In the genomic region with DNA sequence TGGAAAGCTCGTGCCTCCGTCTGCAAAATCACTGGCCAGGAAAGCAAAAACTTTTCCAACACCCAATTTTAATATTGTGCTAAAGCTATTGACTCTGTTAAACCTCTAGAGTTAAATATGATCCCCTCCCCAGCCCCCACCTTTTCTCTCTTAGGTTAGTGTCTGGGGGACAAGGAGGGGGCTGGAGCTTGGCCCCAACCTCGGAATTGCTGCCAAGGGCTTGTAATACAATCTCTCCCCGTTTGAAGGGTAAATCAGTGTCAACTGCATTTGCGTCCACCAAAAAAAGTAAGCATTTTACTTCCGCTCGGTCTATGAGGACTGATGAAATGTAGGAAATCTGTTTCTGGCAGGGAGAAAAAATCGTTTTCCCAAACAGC, we compare ENCODE assay signal across 1 cellular context.
TF ChIP-seq lines count a peak whose summit lies in the region.

A gene (plus strand): TSS at position 292 of the 380 bp plus-strand sequence. CDS start 8,259 bp downstream, outside the sequence.

TF ChIP-seq in HepG2, 621 proteins besides CTCF, POLR2A, EP300 and RAD21 (continued from another document):
- 0 out of 2 replicates have a peak, but pooled peaks have one; percentile 6 for TF ChIP-seq NFYB (CRISPR knock-in tag; IDR thresholded peaks at IDR 0.05)
- 0 out of 2 replicates have a peak, but pooled peaks have one; percentile 42 for TF ChIP-seq KDM5A (IDR thresholded peaks at IDR 0.05; ENCODE audit: borderline replicate concordance, low read length)
- no peak for TF ChIP-seq HNRNPH1 (optimal IDR thresholded peaks at IDR 0.05; ENCODE audit: low read depth, low read length)
- TF ChIP-seq HMG20B (CRISPR knock-in tag; conservative IDR thresholded peaks at IDR 0.05) = no peak
- TF ChIP-seq, protein P1, sequence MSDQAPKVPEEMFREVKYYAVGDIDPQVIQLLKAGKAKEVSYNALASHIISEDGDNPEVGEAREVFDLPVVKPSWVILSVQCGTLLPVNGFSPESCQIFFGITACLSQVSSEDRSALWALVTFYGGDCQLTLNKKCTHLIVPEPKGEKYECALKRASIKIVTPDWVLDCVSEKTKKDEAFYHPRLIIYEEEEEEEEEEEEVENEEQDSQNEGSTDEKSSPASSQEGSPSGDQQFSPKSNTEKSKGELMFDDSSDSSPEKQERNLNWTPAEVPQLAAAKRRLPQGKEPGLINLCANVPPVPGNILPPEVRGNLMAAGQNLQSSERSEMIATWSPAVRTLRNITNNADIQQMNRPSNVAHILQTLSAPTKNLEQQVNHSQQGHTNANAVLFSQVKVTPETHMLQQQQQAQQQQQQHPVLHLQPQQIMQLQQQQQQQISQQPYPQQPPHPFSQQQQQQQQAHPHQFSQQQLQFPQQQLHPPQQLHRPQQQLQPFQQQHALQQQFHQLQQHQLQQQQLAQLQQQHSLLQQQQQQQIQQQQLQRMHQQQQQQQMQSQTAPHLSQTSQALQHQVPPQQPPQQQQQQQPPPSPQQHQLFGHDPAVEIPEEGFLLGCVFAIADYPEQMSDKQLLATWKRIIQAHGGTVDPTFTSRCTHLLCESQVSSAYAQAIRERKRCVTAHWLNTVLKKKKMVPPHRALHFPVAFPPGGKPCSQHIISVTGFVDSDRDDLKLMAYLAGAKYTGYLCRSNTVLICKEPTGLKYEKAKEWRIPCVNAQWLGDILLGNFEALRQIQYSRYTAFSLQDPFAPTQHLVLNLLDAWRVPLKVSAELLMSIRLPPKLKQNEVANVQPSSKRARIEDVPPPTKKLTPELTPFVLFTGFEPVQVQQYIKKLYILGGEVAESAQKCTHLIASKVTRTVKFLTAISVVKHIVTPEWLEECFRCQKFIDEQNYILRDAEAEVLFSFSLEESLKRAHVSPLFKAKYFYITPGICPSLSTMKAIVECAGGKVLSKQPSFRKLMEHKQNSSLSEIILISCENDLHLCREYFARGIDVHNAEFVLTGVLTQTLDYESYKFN (CRISPR knock-in tag; conservative IDR thresholded peaks at IDR 0.05) = no peak
- TF ChIP-seq SP1 (IDR thresholded peaks at IDR 0.05) = no peak
- no peak for TF ChIP-seq SP1 (CRISPR knock-in tag; IDR thresholded peaks at IDR 0.05)
- TF ChIP-seq ZNF510 (CRISPR knock-in tag; IDR thresholded peaks at IDR 0.05; ENCODE audit: low read depth) = no peak
- TF ChIP-seq SIX1 (CRISPR knock-in tag; IDR thresholded peaks at IDR 0.05; ENCODE audit: borderline replicate concordance) = peak; percentile 67; the same call in 1 of the 2 replicates
- peak; percentile 64; the same call in 1 of the 2 replicates for TF ChIP-seq PHF21A (CRISPR knock-in tag; IDR thresholded peaks at IDR 0.05)
- TF ChIP-seq ZNF746 (CRISPR knock-in tag; IDR thresholded peaks at IDR 0.05) = no peak
